Comparison of ENCODE assay signal across 15 cellular contexts in genomic region chr2:198774576-198774975, GRCh38.
"Had no signal": no experiment of that assay in that cellular context is flagged by ENCODE, and none has a peak within 500 bp of the region (broad histone marks: within the 10 kb centered on the region; RNA-seq: fewer than 3 reads in every experiment).

No MANE protein-coding gene starts in this region.

- H2AFZ ChIP-seq: hepatocyte had no signal

- H3K4me1 Mint-ChIP-seq: activated T-helper 17 cell treated with anti-CD3 and anti-CD28 coated beads, Interleukin-2, amount 50 U/mL, for 72 hours; central memory CD8-positive, alpha-beta T cell; natural killer cell; stimulated activated memory B cell treated with anti-CD40 and anti-IgM and Interleukin-4, amounts not matched to agents 10 μg/mL and 1 μg/mL and 100 μg/mL, for 72 hours had no signal

- H3K4me3 Mint-ChIP-seq: activated T-helper 17 cell treated with anti-CD3 and anti-CD28 coated beads, Interleukin-2, amount 50 U/mL, for 72 hours; central memory CD8-positive, alpha-beta T cell; natural killer cell; stimulated activated memory B cell treated with anti-CD40 and anti-IgM and Interleukin-4, amounts not matched to agents 10 μg/mL and 1 μg/mL and 100 μg/mL, for 72 hours had no signal

- H3K36me3 ChIP-seq: brain microvascular endothelial cell, esophagus squamous epithelium, left lung, neutrophil had no signal

- H3K27ac Mint-ChIP-seq: activated T-helper 17 cell treated with anti-CD3 and anti-CD28 coated beads, Interleukin-2, amount 50 U/mL, for 72 hours; natural killer cell; stimulated activated memory B cell treated with anti-CD40 and anti-IgM and Interleukin-4, amounts not matched to agents 10 μg/mL and 1 μg/mL and 100 μg/mL, for 72 hours had no signal

- H3K27ac ChIP-seq: brain microvascular endothelial cell, esophagus squamous epithelium, hepatocyte, left lung, neutrophil had no signal

- H3K36me3 Mint-ChIP-seq: natural killer cell; stimulated activated memory B cell treated with anti-CD40 and anti-IgM and Interleukin-4, amounts not matched to agents 10 μg/mL and 1 μg/mL and 100 μg/mL, for 72 hours had no signal

- H3K4me3 ChIP-seq: esophagus squamous epithelium, hepatocyte, left lung had no signal

- H3K9me3 ChIP-seq: esophagus squamous epithelium, left lung, neutrophil had no signal

- H3K4me1 ChIP-seq: esophagus squamous epithelium, left lung had no signal

- ATAC-seq: activated T-helper 17 cell treated with anti-CD3 and anti-CD28 coated beads, Interleukin-2, amount 50 U/mL, for 72 hours; left lung; natural killer cell; stimulated activated memory B cell treated with anti-CD40 and anti-IgM and Interleukin-4, amounts not matched to agents 10 μg/mL and 1 μg/mL and 100 μg/mL, for 72 hours had no signal

- H3K9me3 Mint-ChIP-seq: central memory CD8-positive, alpha-beta T cell; stimulated activated memory B cell treated with anti-CD40 and anti-IgM and Interleukin-4, amounts not matched to agents 10 μg/mL and 1 μg/mL and 100 μg/mL, for 72 hours had no signal

- H3K27me3 Mint-ChIP-seq: central memory CD8-positive, alpha-beta T cell; stimulated activated memory B cell treated with anti-CD40 and anti-IgM and Interleukin-4, amounts not matched to agents 10 μg/mL and 1 μg/mL and 100 μg/mL, for 72 hours had no signal

- DNase-seq: activated CD4-positive, CD25-positive, alpha-beta regulatory T cell treated with anti-CD3 and anti-CD28 coated beads, Interleukin-2, amount 50 U/mL, for 72 hours; activated naive CD4-positive, alpha-beta T cell treated with Interleukin-2 at 50 U/mL for 16 hours; activated T-cell treated with anti-CD3 and anti-CD28 coated beads for 4 hours; anterior cingulate cortex; brain microvascular endothelial cell; effector CD8-positive, alpha-beta T cell; esophagus squamous epithelium; left lung; natural killer cell; stimulated activated CD4-positive, alpha-beta T cell treated with anti-CD3 and anti-CD28 coated beads, Interleukin-2, amount 100 ng/mL, for 48 hours had no signal

- H3K27me3 ChIP-seq: brain microvascular endothelial cell, esophagus squamous epithelium, hepatocyte, left lung, neutrophil had no signal

- H3K79me2 ChIP-seq: hepatocyte had no signal
